ENCODE assay signal across 18 cellular contexts in the genomic region with DNA sequence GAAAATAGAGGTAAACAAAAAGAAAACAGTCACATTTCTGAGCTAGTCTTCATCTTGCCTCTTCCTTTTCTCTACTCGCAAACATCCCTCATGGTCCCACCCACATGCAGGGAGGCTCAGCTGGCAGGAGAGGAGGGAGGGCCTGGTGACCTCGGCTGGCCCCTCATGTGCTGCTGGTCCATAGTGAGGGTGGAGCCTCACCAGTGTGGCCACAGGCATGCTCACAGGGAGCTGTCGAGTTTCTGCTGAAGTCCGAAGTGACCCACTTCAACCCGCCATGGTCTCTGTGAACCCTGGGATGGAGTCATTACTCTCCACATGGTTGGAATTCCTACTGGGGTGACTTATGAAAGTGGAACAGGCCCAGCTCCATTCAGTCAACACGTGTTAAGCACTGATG.
DNase-seq lines count a peak whose midpoint lies in the region; ATAC-seq and TF ChIP-seq lines count a peak whose summit lies in the region.
"Had no signal": no experiment of that assay in that cellular context is flagged by ENCODE, and none has a peak within 500 bp of the region (broad histone marks: within the 10 kb centered on the region; RNA-seq: fewer than 3 reads in every experiment).

No MANE protein-coding gene starts in this region.

- H3K79me2 ChIP-seq in osteoblast (ENCODE audit: insufficient read depth, low read length) = no peaks in the 10 kb centered on the region

- TF ChIP-seq CTCF in HEK293 (tag by site-specific recombination; IDR thresholded peaks at IDR 0.05) = no peak
- TF ChIP-seq CTCF in heart left ventricle (IDR thresholded peaks at IDR 0.05) = no peak
- no peak for TF ChIP-seq CTCF in osteoblast (IDR thresholded peaks at IDR 0.05; ENCODE audit: extremely low read depth, low read depth, low read length)

- CTCF ChIA-PET in HEK293 (lab: Yijun Ruan, JAX) = interaction anchor here (0.6 to 1.1 kb wide), 2 partner anchors 25 to 168 kb away, joined by 3 to 6 read pairs; no protein-coding TSS in a partner anchor

- H3K4me2 ChIP-seq in osteoblast (ENCODE audit: insufficient read depth, low read length) = no peak overlapping the region

- no peak for TF ChIP-seq POLR2A in heart left ventricle (IDR thresholded peaks at IDR 0.05)

- no peak overlapping the region for H2AFZ ChIP-seq in osteoblast (ENCODE audit: low read length)

- H3K4me1 ChIP-seq in HEK293 (ENCODE audit: control insufficient read depth, insufficient read depth, low read length) = no peaks in the 10 kb centered on the region
- H3K4me1 ChIP-seq in heart left ventricle = peaks cover 0 to 49% (median 23%) of the 10 kb centered on the region in 12 donors
- no peaks in the 10 kb centered on the region for H3K4me1 ChIP-seq in osteoblast (ENCODE audit: insufficient read depth, low read length)

- H3K9me3 ChIP-seq in HEK293 (ENCODE audit: control insufficient read depth, insufficient read depth, low read depth, low read length) = no peaks in the 10 kb centered on the region
- H3K9me3 ChIP-seq in heart left ventricle = no peaks in the 10 kb centered on the region
- no peaks in the 10 kb centered on the region for H3K9me3 ChIP-seq in osteoblast (ENCODE audit: low read depth, low read length)
- H3K9me3 ChIP-seq: BE2C, suprapubic skin had no signal

- H3K4me3 ChIP-seq in HEK293 (ENCODE audit: low read depth, low read length) (no peak overlapping the region), heart left ventricle (no peak overlapping the region), osteoblast (ENCODE audit: insufficient read depth, low read length) (no peak overlapping the region)
- H3K4me3 ChIP-seq: suprapubic skin had no signal

- H4K20me1 ChIP-seq in osteoblast (ENCODE audit: insufficient read depth, low read length) = no peaks in the 10 kb centered on the region

- H3K27ac ChIP-seq in HEK293 (ENCODE audit: extremely low read depth, low read depth, low read length) (no peak overlapping the region), heart left ventricle (peak overlapping the region in 2 of 12 donors; percentile 13 to 55), osteoblast (ENCODE audit: low read depth, low read length) (no peak overlapping the region)
- H3K27ac ChIP-seq: suprapubic skin had no signal

- H3K36me3 ChIP-seq in HEK293 (ENCODE audit: control insufficient read depth in 2 of 2, insufficient read depth in 1 of 2, low read length in 2 of 2) (no peaks in the 10 kb centered on the region), heart left ventricle (no peaks in the 10 kb centered on the region), osteoblast (ENCODE audit: insufficient read depth, low read length) (no peaks in the 10 kb centered on the region)
- H3K36me3 ChIP-seq: BE2C, suprapubic skin had no signal

- 56 to 64% (median 58%) methylated on average over 6 of the region's 6 CpGs for WGBS in heart left ventricle, 4 donors

- DNase-seq in AG20443 (ENCODE audit: low spot score) (peak; percentile 54), heart left ventricle (peak in 2 of 5 donors; percentile 54 to 66), retina (peak; percentile 38), osteoblast (ENCODE audit: insufficient read length, low spot score, missing footprints) (no peak), kidney tubule cell (ENCODE audit: low spot score) (no peak), hepatic stellate cell (ENCODE audit: low spot score) (no peak)
- DNase-seq: activated T-cell treated with anti-CD3 and anti-CD28 coated beads, Interleukin-2, amount 50 U/mL, for 48 hours; BE2C; endodermal cell; mammary epithelial cell; naive thymus-derived CD4-positive, alpha-beta T cell; NCI-H1436; NCI-H446 treated with DMSO at 0.1 percent for 48 hours; posterior cingulate gyrus; T1000 had no signal

- H3K27me3 ChIP-seq in heart left ventricle (no peaks in the 10 kb centered on the region), osteoblast (ENCODE audit: insufficient read depth, low read length) (no peaks in the 10 kb centered on the region)
- H3K27me3 ChIP-seq: BE2C, suprapubic skin had no signal

- POLR2A ChIA-PET in HEK293 (lab: Yijun Ruan, JAX) = interaction anchor here (1.4 kb wide), 1 partner anchor 10 kb away, joined by 3 read pairs; no protein-coding TSS in a partner anchor

- intact Hi-C loops in heart left ventricle (cut with DNase I) = no loop called here

- ATAC-seq in heart left ventricle = peak in 3 of 4 donors; percentile 11 to 27 (median 16)
- ATAC-seq: activated CD4-positive, CD25-positive, alpha-beta regulatory T cell treated with anti-CD3 and anti-CD28 coated beads, Interleukin-2, amount 50 U/mL, for 24 hours; naive thymus-derived CD4-positive, alpha-beta T cell had no signal

TF ChIP-seq in HEK293, 187 proteins besides CTCF, POLR2A, EP300 and RAD21 (continues in another document):
- TF ChIP-seq GLIS2 (tag by site-specific recombination; IDR thresholded peaks at IDR 0.05) = no peak
- TF ChIP-seq, protein P1, sequence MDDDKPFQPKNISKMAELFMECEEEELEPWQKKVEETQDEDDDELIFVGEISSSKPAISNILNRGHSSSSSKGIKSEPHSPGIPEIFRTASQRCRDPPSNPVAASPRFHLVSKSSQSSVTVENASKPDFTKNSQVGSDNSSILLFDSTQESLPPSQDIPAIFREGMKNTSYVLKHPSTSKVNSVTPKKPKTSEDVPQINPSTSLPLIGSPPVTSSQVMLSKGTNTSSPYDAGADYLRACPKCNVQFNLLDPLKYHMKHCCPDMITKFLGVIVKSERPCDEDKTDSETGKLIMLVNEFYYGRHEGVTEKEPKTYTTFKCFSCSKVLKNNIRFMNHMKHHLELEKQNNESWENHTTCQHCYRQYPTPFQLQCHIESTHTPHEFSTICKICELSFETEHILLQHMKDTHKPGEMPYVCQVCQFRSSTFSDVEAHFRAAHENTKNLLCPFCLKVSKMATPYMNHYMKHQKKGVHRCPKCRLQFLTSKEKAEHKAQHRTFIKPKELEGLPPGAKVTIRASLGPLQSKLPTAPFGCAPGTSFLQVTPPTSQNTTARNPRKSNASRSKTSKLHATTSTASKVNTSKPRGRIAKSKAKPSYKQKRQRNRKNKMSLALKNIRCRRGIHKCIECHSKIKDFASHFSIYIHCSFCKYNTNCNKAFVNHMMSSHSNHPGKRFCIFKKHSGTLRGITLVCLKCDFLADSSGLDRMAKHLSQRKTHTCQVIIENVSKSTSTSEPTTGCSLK (tag by site-specific recombination; IDR thresholded peaks at IDR 0.05) = no peak
- TF ChIP-seq ZNF146 (tag by site-specific recombination; IDR thresholded peaks at IDR 0.05) = no peak
- TF ChIP-seq ZNF112 (tag by site-specific recombination; IDR thresholded peaks at IDR 0.05) = no peak
- TF ChIP-seq, protein P2, sequence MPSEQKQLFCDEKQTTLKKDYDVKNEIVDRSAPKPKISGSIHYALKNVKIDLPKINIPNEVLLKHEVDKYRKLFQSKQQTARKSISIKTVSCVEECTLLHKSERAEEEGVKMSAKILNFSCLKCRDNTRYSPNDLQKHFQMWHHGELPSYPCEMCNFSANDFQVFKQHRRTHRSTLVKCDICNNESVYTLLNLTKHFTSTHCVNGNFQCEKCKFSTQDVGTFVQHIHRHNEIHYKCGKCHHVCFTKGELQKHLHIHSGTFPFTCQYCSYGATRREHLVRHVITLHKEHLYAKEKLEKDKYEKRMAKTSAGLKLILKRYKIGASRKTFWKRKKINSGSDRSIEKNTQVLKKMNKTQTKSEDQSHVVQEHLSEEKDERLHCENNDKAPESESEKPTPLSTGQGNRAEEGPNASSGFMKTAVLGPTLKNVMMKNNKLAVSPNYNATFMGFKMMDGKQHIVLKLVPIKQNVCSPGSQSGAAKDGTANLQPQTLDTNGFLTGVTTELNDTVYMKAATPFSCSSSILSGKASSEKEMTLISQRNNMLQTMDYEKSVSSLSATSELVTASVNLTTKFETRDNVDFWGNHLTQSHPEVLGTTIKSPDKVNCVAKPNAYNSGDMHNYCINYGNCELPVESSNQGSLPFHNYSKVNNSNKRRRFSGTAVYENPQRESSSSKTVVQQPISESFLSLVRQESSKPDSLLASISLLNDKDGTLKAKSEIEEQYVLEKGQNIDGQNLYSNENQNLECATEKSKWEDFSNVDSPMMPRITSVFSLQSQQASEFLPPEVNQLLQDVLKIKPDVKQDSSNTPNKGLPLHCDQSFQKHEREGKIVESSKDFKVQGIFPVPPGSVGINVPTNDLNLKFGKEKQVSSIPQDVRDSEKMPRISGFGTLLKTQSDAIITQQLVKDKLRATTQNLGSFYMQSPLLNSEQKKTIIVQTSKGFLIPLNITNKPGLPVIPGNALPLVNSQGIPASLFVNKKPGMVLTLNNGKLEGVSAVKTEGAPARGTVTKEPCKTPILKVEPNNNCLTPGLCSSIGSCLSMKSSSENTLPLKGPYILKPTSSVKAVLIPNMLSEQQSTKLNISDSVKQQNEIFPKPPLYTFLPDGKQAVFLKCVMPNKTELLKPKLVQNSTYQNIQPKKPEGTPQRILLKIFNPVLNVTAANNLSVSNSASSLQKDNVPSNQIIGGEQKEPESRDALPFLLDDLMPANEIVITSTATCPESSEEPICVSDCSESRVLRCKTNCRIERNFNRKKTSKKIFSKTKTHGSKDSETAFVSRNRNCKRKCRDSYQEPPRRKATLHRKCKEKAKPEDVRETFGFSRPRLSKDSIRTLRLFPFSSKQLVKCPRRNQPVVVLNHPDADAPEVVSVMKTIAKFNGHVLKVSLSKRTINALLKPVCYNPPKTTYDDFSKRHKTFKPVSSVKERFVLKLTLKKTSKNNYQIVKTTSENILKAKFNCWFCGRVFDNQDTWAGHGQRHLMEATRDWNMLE (tag by site-specific recombination; conservative IDR thresholded peaks at IDR 0.05; ENCODE audit: low read depth) = no peak
- TF ChIP-seq ZIC2 (tag by site-specific recombination; IDR thresholded peaks at IDR 0.05) = peak; percentile 65
- TF ChIP-seq ZBTB1 (tag by site-specific recombination; IDR thresholded peaks at IDR 0.05) = no peak
- TF ChIP-seq GLI2 (tag by site-specific recombination; IDR thresholded peaks at IDR 0.05; ENCODE audit: borderline replicate concordance, low read depth) = no peak
- no peak for TF ChIP-seq SETDB1 (IDR thresholded peaks at IDR 0.05; ENCODE audit: insufficient read length, low read length)
- TF ChIP-seq SCRT2 (tag by site-specific recombination; IDR thresholded peaks at IDR 0.05) = no peak
- TF ChIP-seq EGR2 (tag by site-specific recombination; IDR thresholded peaks at IDR 0.05; ENCODE audit: low read depth) = 0 out of 2 replicates have a peak, but pooled peaks have one; percentile 7
- TF ChIP-seq ZNF561 (tag by site-specific recombination; IDR thresholded peaks at IDR 0.05; ENCODE audit: borderline replicate concordance) = no peak
- TF ChIP-seq ZNF239 (tag by site-specific recombination; IDR thresholded peaks at IDR 0.05) = no peak
- TF ChIP-seq ZFHX2 (tag by site-specific recombination; conservative IDR thresholded peaks at IDR 0.05) = peak; percentile 51; the same call in 1 of the 2 replicates
- no peak for TF ChIP-seq KLF10 (tag by site-specific recombination; IDR thresholded peaks at IDR 0.05)
- no peak for TF ChIP-seq ZNF350 (tag by site-specific recombination; IDR thresholded peaks at IDR 0.05)
- TF ChIP-seq IKZF3 (tag by site-specific recombination; IDR thresholded peaks at IDR 0.05) = no peak
- TF ChIP-seq ZBTB20 (tag by site-specific recombination; IDR thresholded peaks at IDR 0.05) = no peak
- TF ChIP-seq PRDM1 (tag by site-specific recombination; IDR thresholded peaks at IDR 0.05) = no peak

Comparison
In these comparisons a context has a peak if more than half of its experiments do, and no peak if none do; other contexts are left out.
1. DNase-seq: peak in AG20443 (single experiment) and retina (single experiment); none in osteoblast (single experiment), kidney tubule cell (single experiment) and hepatic stellate cell (single experiment).